8 cellular contexts compared by ENCODE assay signal in the genomic region with DNA sequence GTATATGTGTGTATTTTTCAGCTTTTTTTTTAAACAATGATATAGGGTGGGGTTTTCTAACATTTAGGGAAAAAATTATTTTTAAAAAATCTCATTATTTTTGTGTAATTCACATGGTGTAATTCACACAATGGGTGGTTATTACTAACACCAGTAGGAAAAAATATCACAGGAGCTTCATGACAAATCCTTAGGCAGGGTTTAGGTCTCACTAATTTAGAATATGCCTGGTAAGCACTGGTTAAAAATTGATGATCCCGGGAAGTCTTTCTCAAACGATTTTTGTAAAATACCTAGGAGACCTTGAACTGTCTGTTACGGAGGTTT. TPM values are rescaled to one million over a fixed set of nuclear protein-coding genes. Genes with fewer than 3 reads are reported as not detected.
DNase-seq lines count a peak whose midpoint lies in the region; ATAC-seq and TF ChIP-seq lines count a peak whose summit lies in the region.

No MANE protein-coding gene starts in this region.

- no peak for TF ChIP-seq CTCF in liver (IDR thresholded peaks at IDR 0.05; ENCODE audit: low read depth, low read length, missing input control)

- peaks cover 35% of the 10 kb centered on the region for H3K4me1 Mint-ChIP-seq in activated CD4-positive, alpha-beta T cell treated with anti-CD3 and anti-CD28 coated beads, Interleukin-2, amount 10 ng/mL, durations not matched to agents 24 days and 14 days
- H3K4me1 Mint-ChIP-seq in activated T-helper 1 cell treated with anti-CD3 and anti-CD28 coated beads, Interleukin-12 subunit alpha, Interleukin-12 subunit beta, Interleukin-2, Interleukin-4 antibody, amounts not matched to agents 30 ng/mL and 10 ng/mL and 1 ng/mL, durations not matched to agents 14 hours and 24 hours and 36 hours (ENCODE audit: low read depth), result peaks cover 37% of the 10 kb centered on the region

- no peak for ATAC-seq in GM21528 (IDR thresholded peaks at IDR 0.05; ENCODE audit: low FRiP score, unreplicated experiment)

- no peaks in the 10 kb centered on the region for H3K36me3 Mint-ChIP-seq in activated CD4-positive, alpha-beta T cell treated with anti-CD3 and anti-CD28 coated beads, Interleukin-2, amount 10 ng/mL, durations not matched to agents 24 days and 14 days (ENCODE audit: low read depth)
- H3K36me3 Mint-ChIP-seq in activated T-helper 1 cell treated with anti-CD3 and anti-CD28 coated beads, Interleukin-12 subunit alpha, Interleukin-12 subunit beta, Interleukin-2, Interleukin-4 antibody, amounts not matched to agents 30 ng/mL and 10 ng/mL and 1 ng/mL, durations not matched to agents 14 hours and 24 hours and 36 hours (ENCODE audit: low read depth), result no peaks in the 10 kb centered on the region

- H3K4me3 Mint-ChIP-seq in activated CD4-positive, alpha-beta T cell treated with anti-CD3 and anti-CD28 coated beads, Interleukin-2, amount 10 ng/mL, durations not matched to agents 24 days and 14 days, result peak overlapping the region; percentile 81
- peak overlapping the region; percentile 74 for H3K4me3 Mint-ChIP-seq in activated T-helper 1 cell treated with anti-CD3 and anti-CD28 coated beads, Interleukin-12 subunit alpha, Interleukin-12 subunit beta, Interleukin-2, Interleukin-4 antibody, amounts not matched to agents 30 ng/mL and 10 ng/mL and 1 ng/mL, durations not matched to agents 14 hours and 24 hours and 36 hours

- H3K4me3 ChIP-seq in liver (ENCODE audit: low read depth in 1 of 3, low read length in 3 of 3) (peak overlapping the region in 2 of 3 donors; percentile 41 to 62), thymus (ENCODE audit: low read length) (peak overlapping the region; percentile 62)

- H3K27ac Mint-ChIP-seq in activated CD4-positive, alpha-beta T cell treated with anti-CD3 and anti-CD28 coated beads, Interleukin-2, amount 10 ng/mL, durations not matched to agents 24 days and 14 days, result peak overlapping the region; percentile 98
- peak overlapping the region; percentile 94 for H3K27ac Mint-ChIP-seq in activated T-helper 1 cell treated with anti-CD3 and anti-CD28 coated beads, Interleukin-12 subunit alpha, Interleukin-12 subunit beta, Interleukin-2, Interleukin-4 antibody, amounts not matched to agents 30 ng/mL and 10 ng/mL and 1 ng/mL, durations not matched to agents 14 hours and 24 hours and 36 hours

- DNase-seq in activated CD4-positive, alpha-beta T cell treated with anti-CD3 and anti-CD28 coated beads, Interleukin-2, amount 10 ng/mL, durations not matched to agents 24 days and 14 days, result no peak
- DNase-seq in activated CD4-positive, alpha-beta T cell treated with anti-CD3 and anti-CD28 coated beads for 4 hours, result no peak
- DNase-seq in activated T-helper 1 cell treated with anti-CD3 and anti-CD28 coated beads, Interleukin-12 subunit alpha, Interleukin-12 subunit beta, Interleukin-2, Interleukin-4 antibody, amounts not matched to agents 30 ng/mL and 10 ng/mL and 1 ng/mL, durations not matched to agents 14 hours and 24 hours and 36 hours (ENCODE audit: low spot score), result no peak
- no peak for DNase-seq in NCI-H69 (lab: John Stamatoyannopoulos, UW)
- DNase-seq in dedifferentiated amniotic fluid mesenchymal stem cell (ENCODE audit: extremely low spot score), result no peak

- peak overlapping the region; percentile 89 to 90 for H3K9ac ChIP-seq in liver (ENCODE audit: low read depth in 1 of 2, low read length in 2 of 2)

- no peaks in the 10 kb centered on the region for H3K36me3 ChIP-seq in liver (ENCODE audit: control insufficient read depth in 4 of 4, insufficient read depth in 3 of 4, low read depth in 1 of 4, low read length in 3 of 4)
- H3K36me3 ChIP-seq in thymus (ENCODE audit: control insufficient read depth, insufficient read depth), result no peaks in the 10 kb centered on the region

- peak overlapping the region; percentile 91 to 96 for H3K27ac ChIP-seq in liver (ENCODE audit: low read depth in 1 of 2, low read length in 2 of 2)
- peak overlapping the region; percentile 74 for H3K27ac ChIP-seq in thymus (ENCODE audit: low read depth)

- intact Hi-C loops in activated CD4-positive, alpha-beta T cell treated with anti-CD3 and anti-CD28 coated beads, Interleukin-2, amount 10 ng/mL, durations not matched to agents 24 days and 14 days (cut with micrococcal nuclease), result loop anchor here (1.0 to 5.0 kb wide), 6 partner anchors 13 to 83 kb away; no protein-coding TSS in a partner anchor
- intact Hi-C loops in activated T-helper 1 cell treated with anti-CD3 and anti-CD28 coated beads, Interleukin-12 subunit alpha, Interleukin-12 subunit beta, Interleukin-2, Interleukin-4 antibody, amounts not matched to agents 30 ng/mL and 10 ng/mL and 1 ng/mL, durations not matched to agents 14 hours and 24 hours and 36 hours (cut with micrococcal nuclease), result loop anchor here (1.0 to 2.0 kb wide), 5 partner anchors 20 to 246 kb away; no protein-coding TSS in a partner anchor

- WGBS in liver, result 0% methylated on average over 3 of the region's 3 CpGs
- WGBS in thymus, result 1% methylated on average over 3 of the region's 3 CpGs

- H3K27me3 Mint-ChIP-seq in activated CD4-positive, alpha-beta T cell treated with anti-CD3 and anti-CD28 coated beads, Interleukin-2, amount 10 ng/mL, durations not matched to agents 24 days and 14 days, result no peaks in the 10 kb centered on the region
- no peaks in the 10 kb centered on the region for H3K27me3 Mint-ChIP-seq in activated T-helper 1 cell treated with anti-CD3 and anti-CD28 coated beads, Interleukin-12 subunit alpha, Interleukin-12 subunit beta, Interleukin-2, Interleukin-4 antibody, amounts not matched to agents 30 ng/mL and 10 ng/mL and 1 ng/mL, durations not matched to agents 14 hours and 24 hours and 36 hours (ENCODE audit: insufficient read depth)

- H3K27me3 ChIP-seq in liver (ENCODE audit: control insufficient read depth in 4 of 4, insufficient read depth in 4 of 4, low read length in 3 of 4) (no peaks in the 10 kb centered on the region), thymus (ENCODE audit: control insufficient read depth, insufficient read depth) (no peaks in the 10 kb centered on the region)

- H3K9me3 ChIP-seq in liver (ENCODE audit: control insufficient read depth in 4 of 4, low read length in 3 of 4) (no peaks in the 10 kb centered on the region), thymus (ENCODE audit: control insufficient read depth) (no peaks in the 10 kb centered on the region)

- TF ChIP-seq RAD21 in liver (IDR thresholded peaks at IDR 0.05), result no peak

- no peaks in the 10 kb centered on the region for H3K9me3 Mint-ChIP-seq in activated CD4-positive, alpha-beta T cell treated with anti-CD3 and anti-CD28 coated beads, Interleukin-2, amount 10 ng/mL, durations not matched to agents 24 days and 14 days
- H3K9me3 Mint-ChIP-seq in activated T-helper 1 cell treated with anti-CD3 and anti-CD28 coated beads, Interleukin-12 subunit alpha, Interleukin-12 subunit beta, Interleukin-2, Interleukin-4 antibody, amounts not matched to agents 30 ng/mL and 10 ng/mL and 1 ng/mL, durations not matched to agents 14 hours and 24 hours and 36 hours, result no peaks in the 10 kb centered on the region

- H3K4me1 ChIP-seq in liver (ENCODE audit: control insufficient read depth in 4 of 4, insufficient read depth in 4 of 4, low read length in 3 of 4), result peaks cover 5 to 24% (median 17%) of the 10 kb centered on the region in 4 donors
- H3K4me1 ChIP-seq in thymus (ENCODE audit: control insufficient read depth, insufficient read depth, low read length), result peaks cover 13% of the 10 kb centered on the region

TF ChIP-seq in liver, 16 proteins besides CTCF, POLR2A, EP300 and RAD21 (continues in another document):
- TF ChIP-seq, protein P1, sequence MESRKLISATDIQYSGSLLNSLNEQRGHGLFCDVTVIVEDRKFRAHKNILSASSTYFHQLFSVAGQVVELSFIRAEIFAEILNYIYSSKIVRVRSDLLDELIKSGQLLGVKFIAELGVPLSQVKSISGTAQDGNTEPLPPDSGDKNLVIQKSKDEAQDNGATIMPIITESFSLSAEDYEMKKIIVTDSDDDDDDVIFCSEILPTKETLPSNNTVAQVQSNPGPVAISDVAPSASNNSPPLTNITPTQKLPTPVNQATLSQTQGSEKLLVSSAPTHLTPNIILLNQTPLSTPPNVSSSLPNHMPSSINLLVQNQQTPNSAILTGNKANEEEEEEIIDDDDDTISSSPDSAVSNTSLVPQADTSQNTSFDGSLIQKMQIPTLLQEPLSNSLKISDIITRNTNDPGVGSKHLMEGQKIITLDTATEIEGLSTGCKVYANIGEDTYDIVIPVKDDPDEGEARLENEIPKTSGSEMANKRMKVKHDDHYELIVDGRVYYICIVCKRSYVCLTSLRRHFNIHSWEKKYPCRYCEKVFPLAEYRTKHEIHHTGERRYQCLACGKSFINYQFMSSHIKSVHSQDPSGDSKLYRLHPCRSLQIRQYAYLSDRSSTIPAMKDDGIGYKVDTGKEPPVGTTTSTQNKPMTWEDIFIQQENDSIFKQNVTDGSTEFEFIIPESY (IDR thresholded peaks at IDR 0.05), result no peak
- TF ChIP-seq, protein P2, sequence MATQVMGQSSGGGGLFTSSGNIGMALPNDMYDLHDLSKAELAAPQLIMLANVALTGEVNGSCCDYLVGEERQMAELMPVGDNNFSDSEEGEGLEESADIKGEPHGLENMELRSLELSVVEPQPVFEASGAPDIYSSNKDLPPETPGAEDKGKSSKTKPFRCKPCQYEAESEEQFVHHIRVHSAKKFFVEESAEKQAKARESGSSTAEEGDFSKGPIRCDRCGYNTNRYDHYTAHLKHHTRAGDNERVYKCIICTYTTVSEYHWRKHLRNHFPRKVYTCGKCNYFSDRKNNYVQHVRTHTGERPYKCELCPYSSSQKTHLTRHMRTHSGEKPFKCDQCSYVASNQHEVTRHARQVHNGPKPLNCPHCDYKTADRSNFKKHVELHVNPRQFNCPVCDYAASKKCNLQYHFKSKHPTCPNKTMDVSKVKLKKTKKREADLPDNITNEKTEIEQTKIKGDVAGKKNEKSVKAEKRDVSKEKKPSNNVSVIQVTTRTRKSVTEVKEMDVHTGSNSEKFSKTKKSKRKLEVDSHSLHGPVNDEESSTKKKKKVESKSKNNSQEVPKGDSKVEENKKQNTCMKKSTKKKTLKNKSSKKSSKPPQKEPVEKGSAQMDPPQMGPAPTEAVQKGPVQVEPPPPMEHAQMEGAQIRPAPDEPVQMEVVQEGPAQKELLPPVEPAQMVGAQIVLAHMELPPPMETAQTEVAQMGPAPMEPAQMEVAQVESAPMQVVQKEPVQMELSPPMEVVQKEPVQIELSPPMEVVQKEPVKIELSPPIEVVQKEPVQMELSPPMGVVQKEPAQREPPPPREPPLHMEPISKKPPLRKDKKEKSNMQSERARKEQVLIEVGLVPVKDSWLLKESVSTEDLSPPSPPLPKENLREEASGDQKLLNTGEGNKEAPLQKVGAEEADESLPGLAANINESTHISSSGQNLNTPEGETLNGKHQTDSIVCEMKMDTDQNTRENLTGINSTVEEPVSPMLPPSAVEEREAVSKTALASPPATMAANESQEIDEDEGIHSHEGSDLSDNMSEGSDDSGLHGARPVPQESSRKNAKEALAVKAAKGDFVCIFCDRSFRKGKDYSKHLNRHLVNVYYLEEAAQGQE (IDR thresholded peaks at IDR 0.05), result no peak

RNA-seq across cellular contexts. Expression of a gene that starts 29.5 kb away (rescaled TPM):
- 58.0 and 60.9 TPM in 2 replicates for total RNA-seq in activated CD4-positive, alpha-beta T cell treated with anti-CD3 and anti-CD28 coated beads, Interleukin-2, amount 10 ng/mL, durations not matched to agents 24 days and 14 days
- 57.5 and 64.5 TPM in 2 replicates for total RNA-seq in activated T-helper 1 cell treated with anti-CD3 and anti-CD28 coated beads, Interleukin-12 subunit alpha, Interleukin-12 subunit beta, Interleukin-2, Interleukin-4 antibody, amounts not matched to agents 30 ng/mL and 10 ng/mL and 1 ng/mL, durations not matched to agents 14 hours and 24 hours and 36 hours
- 10 to 100 TPM; 14.9 to 16.3 TPM for total RNA-seq in liver
- polyA plus RNA-seq in liver (1 to 10 TPM; 4.2 to 7.6 TPM), thymus (26.5 TPM)
